Comparison of ENCODE assay signal across 17 cellular contexts in the genomic region with DNA sequence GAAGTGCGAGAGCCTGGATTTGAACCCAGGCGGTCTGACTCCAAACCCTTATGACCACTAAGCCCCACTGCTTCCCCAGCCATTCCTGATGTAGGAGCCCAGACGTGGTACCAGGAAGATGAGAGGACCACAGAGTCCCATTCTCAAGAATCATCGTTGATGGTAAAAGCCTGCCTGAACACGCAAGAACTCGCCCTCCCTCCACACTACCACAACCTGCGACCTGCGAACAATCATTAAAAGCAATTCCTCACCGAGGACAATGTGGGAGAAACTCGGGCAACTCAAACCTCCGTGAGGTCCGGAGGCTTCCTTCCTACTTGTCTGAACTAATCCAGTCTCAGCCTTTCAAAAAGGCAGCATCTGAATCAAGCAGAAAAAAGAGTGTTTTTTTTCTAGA. TPM values are rescaled to one million over a fixed set of nuclear protein-coding genes. Genes with fewer than 3 reads are reported as not detected.
"Had no signal": no experiment of that assay in that cellular context is flagged by ENCODE, and none has a peak within 500 bp of the region (broad histone marks: within the 10 kb centered on the region; RNA-seq: fewer than 3 reads in every experiment).

No MANE protein-coding gene starts in this region.

- H3K9me3 ChIP-seq: esophagus muscularis mucosa, gastroesophageal sphincter, ovary, suprapubic skin, thyroid gland, upper lobe of right lung had no signal

- H3K36me3 Mint-ChIP-seq: mesothelial cell of epicardium, natural killer cell had no signal

- FAIRE-seq: small intestine had no signal

- H3K27ac ChIP-seq: coronary artery, esophagus muscularis mucosa, gastroesophageal sphincter, ovary, suprapubic skin, thyroid gland, upper lobe of right lung had no signal

- H3K4me3 Mint-ChIP-seq: mesothelial cell of epicardium, natural killer cell, neural crest cell had no signal

- ATAC-seq: gastroesophageal sphincter, natural killer cell, right cardiac atrium, upper lobe of right lung had no signal

- H3K36me3 ChIP-seq: esophagus muscularis mucosa, gastroesophageal sphincter, ovary, suprapubic skin, thyroid gland, upper lobe of right lung had no signal

- H3K27ac Mint-ChIP-seq: mesothelial cell of epicardium, natural killer cell had no signal

- H3K4me1 Mint-ChIP-seq: natural killer cell, neural crest cell had no signal

- H3K9me3 Mint-ChIP-seq: mesothelial cell of epicardium, neural crest cell had no signal

- H3K27me3 ChIP-seq: esophagus muscularis mucosa, gastroesophageal sphincter, ovary, suprapubic skin, thyroid gland, upper lobe of right lung had no signal

- DNase-seq: central memory CD4-positive, alpha-beta T cell; effector CD4-positive, alpha-beta T cell; natural killer cell; nucleus accumbens; ovary; right cardiac atrium; small intestine; stimulated activated CD4-positive, alpha-beta T cell treated with anti-CD3 and anti-CD28 coated beads, Interleukin-12 subunit alpha, Interleukin-12 subunit beta, amount 100 ng/mL, for 4 hours; stimulated activated naive CD4-positive, alpha-beta T cell; thyroid gland; upper lobe of right lung had no signal

- H3K4me3 ChIP-seq: coronary artery, esophagus muscularis mucosa, gastroesophageal sphincter, ovary, suprapubic skin, thyroid gland, upper lobe of right lung had no signal

RNA-seq across cellular contexts. Expression of gene MAGI1, which starts 10.3 kb away (rescaled TPM):
- total RNA-seq: natural killer cell had no signal
